ENCODE assay signal across 10 cellular contexts in genomic region chr5:133869675-133869978, GRCh38.
A peak's percentile ranks its signal among the peaks of the same experiment; 100 is the strongest.
DNase-seq lines count a peak whose midpoint lies in the region; ATAC-seq and TF ChIP-seq lines count a peak whose summit lies in the region.
"Had no signal": no experiment of that assay in that cellular context is flagged by ENCODE, and none has a peak within 500 bp of the region (broad histone marks: within the 10 kb centered on the region; RNA-seq: fewer than 3 reads in every experiment).

No MANE protein-coding gene starts in this region.

- H3K4me3 ChIP-seq in prostate gland (no peak overlapping the region), esophagus muscularis mucosa (peak overlapping the region in 1 of 4 donors; percentile 22)

- H3K4me1 Mint-ChIP-seq in CD14-positive monocyte = peaks cover 8% of the 10 kb centered on the region
- peaks cover 30% of the 10 kb centered on the region for H3K4me1 Mint-ChIP-seq in activated CD8-positive, alpha-beta T cell treated with anti-CD3 and anti-CD28 coated beads for 36 hours (ENCODE audit: low read depth)

- TF ChIP-seq POLR2A in prostate gland (IDR thresholded peaks at IDR 0.05) (no peak), esophagus muscularis mucosa (IDR thresholded peaks at IDR 0.05; ENCODE audit: low read depth) (no peak)

- ATAC-seq in activated CD8-positive, alpha-beta T cell treated with anti-CD3 and anti-CD28 coated beads for 36 hours = no peak
- no peak for ATAC-seq in GM18517 (IDR thresholded peaks at IDR 0.05; ENCODE audit: unreplicated experiment)

- H3K27ac ChIP-seq in prostate gland (no peak overlapping the region), esophagus muscularis mucosa (replicated peaks in 1 of 4) (no peak overlapping the region)
- H3K27ac ChIP-seq: HL-60 had no signal

- WGBS in prostate gland = 34% methylated on average over 6 of the region's 6 CpGs
- 66% methylated on average over 5 of the region's 6 CpGs for WGBS in esophagus muscularis mucosa

- no peaks in the 10 kb centered on the region for H3K36me3 Mint-ChIP-seq in CD14-positive monocyte
- no peaks in the 10 kb centered on the region for H3K36me3 Mint-ChIP-seq in activated CD8-positive, alpha-beta T cell treated with anti-CD3 and anti-CD28 coated beads for 36 hours (ENCODE audit: low read depth)
- H3K36me3 Mint-ChIP-seq: T-cell had no signal

- no peak for TF ChIP-seq EP300 in esophagus muscularis mucosa (IDR thresholded peaks at IDR 0.05)

- H3K27ac Mint-ChIP-seq in CD14-positive monocyte = no peak overlapping the region
- H3K27ac Mint-ChIP-seq in activated CD8-positive, alpha-beta T cell treated with anti-CD3 and anti-CD28 coated beads for 36 hours = peak overlapping the region; percentile 9

- no peaks in the 10 kb centered on the region for H3K36me3 ChIP-seq in prostate gland
- H3K36me3 ChIP-seq in esophagus muscularis mucosa = no peaks in the 10 kb centered on the region

- DNase-seq in CD14-positive monocyte (ENCODE audit: low spot score) (no peak), head of caudate nucleus (peak in 40 of 42 donors; percentile 18 to 76 (median 45)), prostate gland (ENCODE audit: low spot score) (peak; percentile 32), activated gamma-delta T cell (lab: John Stamatoyannopoulos, UW) (no peak), NCI-H1694 (lab: John Stamatoyannopoulos, UW) (no peak), esophagus muscularis mucosa (ENCODE audit: extremely low spot score) (no peak)
- DNase-seq in activated CD8-positive, alpha-beta T cell treated with anti-CD3 and anti-CD28 coated beads for 36 hours = no peak

- H3K4me1 ChIP-seq in prostate gland (replicated peaks) (peaks cover 3% of the 10 kb centered on the region), esophagus muscularis mucosa (peaks cover 3 to 18% (median 10%) of the 10 kb centered on the region in 4 donors)

- intact Hi-C loops in CD14-positive monocyte (cut with micrococcal nuclease) = loop anchor here (5.0 to 10.0 kb wide), 3 partner anchors 445 to 755 kb away; no protein-coding TSS in a partner anchor
- intact Hi-C loops in activated CD8-positive, alpha-beta T cell treated with anti-CD3 and anti-CD28 coated beads for 36 hours (cut with micrococcal nuclease) = loop anchor here (5.0 to 10.0 kb wide), 2 partner anchors 115 to 317 kb away; no protein-coding TSS in a partner anchor
- intact Hi-C loops in head of caudate nucleus (cut with DNase I) = loop anchor here (10.0 kb wide), 1 partner anchor 445 kb away; no protein-coding TSS in a partner anchor
- intact Hi-C loops in prostate gland (cut with DNase I) = loop anchor here (2.0 to 5.0 kb wide), 2 partner anchors 447 to 759 kb away; no protein-coding TSS in a partner anchor
- intact Hi-C loops in esophagus muscularis mucosa (cut with DNase I) = loop anchor here (5.0 kb wide), 1 partner anchor 752 kb away; no protein-coding TSS in a partner anchor

- CTCF ChIA-PET in activated CD8-positive, alpha-beta T cell treated with anti-CD3 and anti-CD28 coated beads for 36 hours (lab: Charles Lee) = interaction anchor here (0.6 to 5.0 kb wide), 43 partner anchors 8 to 543 kb away, joined by 3 to 34 read pairs (median 4); no protein-coding TSS in a partner anchor

- peak; percentile 34 for TF ChIP-seq CTCF in CD14-positive monocyte (IDR thresholded peaks at IDR 0.05)
- no peak for TF ChIP-seq CTCF in activated CD8-positive, alpha-beta T cell treated with anti-CD3 and anti-CD28 coated beads for 36 hours (IDR thresholded peaks at IDR 0.05)
- TF ChIP-seq CTCF in prostate gland (IDR thresholded peaks at IDR 0.05) = no peak
- no peak for TF ChIP-seq CTCF in esophagus muscularis mucosa (IDR thresholded peaks at IDR 0.05)

- POLR2A ChIA-PET in activated CD8-positive, alpha-beta T cell treated with anti-CD3 and anti-CD28 coated beads for 36 hours (lab: Charles Lee) = interaction anchor here (0.6 to 1.6 kb wide), 3 partner anchors 10 to 80 kb away, joined by 3 to 6 read pairs (median 4); no protein-coding TSS in a partner anchor

- H3K9me3 ChIP-seq in prostate gland (no peaks in the 10 kb centered on the region), esophagus muscularis mucosa (peaks cover 0 to 6% (median under 1%) of the 10 kb centered on the region in 4 donors)

- H3K27me3 ChIP-seq in prostate gland (replicated peaks; ENCODE audit: insufficient read depth) = no peaks in the 10 kb centered on the region
- no peaks in the 10 kb centered on the region for H3K27me3 ChIP-seq in esophagus muscularis mucosa

- peaks cover 0 to 1% (median 0%) of the 10 kb centered on the region in 7 donors for H3K9me3 Mint-ChIP-seq in CD14-positive monocyte
- peaks cover 4% of the 10 kb centered on the region for H3K9me3 Mint-ChIP-seq in activated CD8-positive, alpha-beta T cell treated with anti-CD3 and anti-CD28 coated beads for 36 hours
- H3K9me3 Mint-ChIP-seq: T-cell had no signal

- no peak overlapping the region for H3K4me3 Mint-ChIP-seq in CD14-positive monocyte
- no peak overlapping the region for H3K4me3 Mint-ChIP-seq in activated CD8-positive, alpha-beta T cell treated with anti-CD3 and anti-CD28 coated beads for 36 hours
- H3K4me3 Mint-ChIP-seq: T-cell had no signal

- peaks cover 9 to 20% (median 11%) of the 10 kb centered on the region in 3 donors for H3K27me3 Mint-ChIP-seq in CD14-positive monocyte (ENCODE audit: low read depth in 3 of 3)
- peaks cover 1% of the 10 kb centered on the region for H3K27me3 Mint-ChIP-seq in activated CD8-positive, alpha-beta T cell treated with anti-CD3 and anti-CD28 coated beads for 36 hours

Comparison
In these comparisons a context has a peak if more than half of its experiments do, and no peak if none do; other contexts are left out.
1. DNase-seq: peak in head of caudate nucleus (40 of 42) and prostate gland (single experiment); none in CD14-positive monocyte (single experiment), activated CD8-positive, alpha-beta T cell treated with anti-CD3 and anti-CD28 coated beads for 36 hours (single experiment), activated gamma-delta T cell (single experiment), NCI-H1694 (single experiment) and esophagus muscularis mucosa (single experiment).